ENCODE assay signal across 9 cellular contexts in the genomic region with DNA sequence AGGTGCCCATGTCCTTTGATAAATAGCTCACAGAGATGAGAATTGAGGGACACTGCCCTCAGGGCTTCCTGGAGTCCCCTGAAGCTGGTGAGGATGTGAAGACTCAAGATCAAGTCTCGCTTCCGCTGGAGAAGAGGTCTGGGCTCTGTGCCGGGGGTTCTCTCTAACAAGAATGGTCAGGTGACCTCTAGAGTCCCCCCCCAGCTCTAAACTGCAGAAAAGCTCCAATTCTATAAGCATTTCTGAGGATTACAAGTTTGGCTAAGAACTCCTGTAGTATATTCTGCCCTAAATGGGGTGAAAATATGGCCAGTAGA. TPM values are rescaled to one million over a fixed set of nuclear protein-coding genes. Genes with fewer than 3 reads are reported as not detected.
DNase-seq lines count a peak whose midpoint lies in the region; ATAC-seq, FAIRE-seq and TF ChIP-seq lines count a peak whose summit lies in the region.
"Had no signal": no experiment of that assay in that cellular context is flagged by ENCODE, and none has a peak within 500 bp of the region (broad histone marks: within the 10 kb centered on the region; RNA-seq: fewer than 3 reads in every experiment).

No MANE protein-coding gene starts in this region.

- H3K27me3 ChIP-seq in CD8-positive, alpha-beta memory T cell (ENCODE audit: insufficient read depth, low read length, poor library complexity, severe bottlenecking) = no peaks in the 10 kb centered on the region
- H3K27me3 ChIP-seq in Peyer's patch = no peaks in the 10 kb centered on the region
- no peaks in the 10 kb centered on the region for H3K27me3 ChIP-seq in endothelial cell of umbilical vein (ENCODE audit: control insufficient read depth in 2 of 2, insufficient read depth in 2 of 2, low read length in 2 of 2)
- H3K27me3 ChIP-seq in gastrocnemius medialis = no peaks in the 10 kb centered on the region

- no peak for TF ChIP-seq CTCF in Peyer's patch (IDR thresholded peaks at IDR 0.05)
- TF ChIP-seq CTCF in endothelial cell of umbilical vein (IDR thresholded peaks at IDR 0.05; ENCODE audit: extremely low read depth in 1 of 2, insufficient read depth in 1 of 2, low read depth in 1 of 2, low read length in 2 of 2) = no peak
- TF ChIP-seq CTCF in gastrocnemius medialis (IDR thresholded peaks at IDR 0.05 in 4 of 5, conservative IDR thresholded peaks at IDR 0.05 in 1 of 5) = no peak
- no peak for TF ChIP-seq CTCF in mucosa of descending colon (IDR thresholded peaks at IDR 0.05)

- H3K36me3 Mint-ChIP-seq in CD8-positive, alpha-beta memory T cell = peaks cover 0 to 31% (median 14%) of the 10 kb centered on the region in 3 donors

- TF ChIP-seq POLR2A in Peyer's patch (IDR thresholded peaks at IDR 0.05) = no peak
- TF ChIP-seq POLR2A in endothelial cell of umbilical vein (IDR thresholded peaks at IDR 0.05; ENCODE audit: low read depth, low read length) = no peak
- TF ChIP-seq POLR2A in gastrocnemius medialis (IDR thresholded peaks at IDR 0.05) = no peak

- dilution Hi-C loops in endothelial cell of umbilical vein (cut with MboI; ENCODE audit: extremely low pct_ligation_motif_present, low sequenced_read_pairs) = no loop called here

- H3K27me3 Mint-ChIP-seq in CD8-positive, alpha-beta memory T cell = no peaks in the 10 kb centered on the region

- peak overlapping the region; percentile 75 to 92 (median 87) for H3K4me3 Mint-ChIP-seq in CD8-positive, alpha-beta memory T cell

- H3K9me3 ChIP-seq in CD8-positive, alpha-beta memory T cell (ENCODE audit: low read length) = no peaks in the 10 kb centered on the region
- H3K9me3 ChIP-seq in Peyer's patch (no peaks in the 10 kb centered on the region), endothelial cell of umbilical vein (replicated peaks; ENCODE audit: control insufficient read depth, insufficient read depth, low read length) (no peaks in the 10 kb centered on the region), gastrocnemius medialis (no peaks in the 10 kb centered on the region), mucosa of descending colon (no peaks in the 10 kb centered on the region)

- peaks cover 83 to 98% (median 97%) of the 10 kb centered on the region in 3 donors for H3K4me1 Mint-ChIP-seq in CD8-positive, alpha-beta memory T cell

- POLR2A ChIA-PET in CD8-positive, alpha-beta memory T cell (lab: Charles Lee) = interaction anchor here (0.9 to 3.1 kb wide), 11 partner anchors 9 to 267 kb away, joined by 3 to 22 read pairs (median 4); a partner anchor contains a TSS
- POLR2A ChIA-PET in endothelial cell of umbilical vein (lab: Charles Lee) = no interaction called here

- peak overlapping the region; percentile 78 to 99 (median 96) for H3K27ac Mint-ChIP-seq in CD8-positive, alpha-beta memory T cell

- peak overlapping the region; percentile 49 for H3K9ac ChIP-seq in endothelial cell of umbilical vein (replicated peaks; ENCODE audit: extremely low read depth, insufficient read depth, low read length)

- CTCF ChIA-PET in CD8-positive, alpha-beta memory T cell (lab: Charles Lee) = interaction anchor here (0.8 to 5.1 kb wide), 11 partner anchors 12 to 281 kb away, joined by 3 to 55 read pairs (median 6); a partner anchor contains a TSS
- CTCF ChIA-PET in endothelial cell of umbilical vein (lab: Charles Lee) = interaction anchor here (1.5 to 2.6 kb wide), 2 partner anchors 82 to 171 kb away, joined by 5 to 7 read pairs; no protein-coding TSS in a partner anchor

- H4K20me1 ChIP-seq in endothelial cell of umbilical vein (replicated peaks; ENCODE audit: control insufficient read depth, extremely low read depth, insufficient read depth, low read length) = no peaks in the 10 kb centered on the region

- peak overlapping the region; percentile 47 for H3K27ac ChIP-seq in CD8-positive, alpha-beta memory T cell (ENCODE audit: low read depth, low read length)
- peak overlapping the region; percentile 72 to 86 (median 82) for H3K27ac ChIP-seq in Peyer's patch
- H3K27ac ChIP-seq in endothelial cell of umbilical vein (ENCODE audit: insufficient read depth, low read depth, low read length) = peak overlapping the region; percentile 79
- H3K27ac ChIP-seq in gastrocnemius medialis = peak overlapping the region; percentile 48 to 79 (median 67)

- intact Hi-C loops in endothelial cell of umbilical vein (cut with micrococcal nuclease) (loop anchor here (5.0 kb wide), 1 partner anchor 172 kb away; no protein-coding TSS in a partner anchor), gastrocnemius medialis (cut with DNase I; ENCODE audit: low total_unique reads) (no loop called here), mucosa of descending colon (cut with DNase I, micrococcal nuclease) (no loop called here)

- H3K4me1 ChIP-seq in CD8-positive, alpha-beta memory T cell (ENCODE audit: insufficient read depth, low read length) = peaks cover 81% of the 10 kb centered on the region
- peaks cover 6 to 71% (median 27%) of the 10 kb centered on the region in 4 donors for H3K4me1 ChIP-seq in Peyer's patch
- peaks cover 74% of the 10 kb centered on the region for H3K4me1 ChIP-seq in endothelial cell of umbilical vein (ENCODE audit: control insufficient read depth, extremely low read depth, insufficient read depth, low read length)
- H3K4me1 ChIP-seq in gastrocnemius medialis = peaks cover 21 to 48% of the 10 kb centered on the region in 2 donors
- peaks cover 50% of the 10 kb centered on the region for H3K4me1 ChIP-seq in mucosa of descending colon (ENCODE audit: low read depth)

- peak in 1 of 5 donors; percentile 34 for DNase-seq in CD8-positive, alpha-beta memory T cell
- peak in 2 of 3 donors; percentile 47 to 63 for DNase-seq in Peyer's patch
- no peak for DNase-seq in endothelial cell of umbilical vein (ENCODE audit: low read depth, low spot score)
- no peak for DNase-seq in gastrocnemius medialis
- DNase-seq in mucosa of descending colon = no peak
- no peak for DNase-seq in amygdala (lab: John Stamatoyannopoulos, UW)
- no peak for DNase-seq in iPS-NIHi11 (ENCODE audit: low spot score)
- no peak for DNase-seq in NCI-H2171 (lab: John Stamatoyannopoulos, UW)
- DNase-seq: SHP77 treated with DMSO at 0.1 percent for 48 hours had no signal

- no peak for FAIRE-seq in endothelial cell of umbilical vein (lab: Jason Lieb, UNC)

- in situ Hi-C loops in gastrocnemius medialis (cut with MboI; ENCODE audit: low sequenced_read_pairs in 4 of 4) = no loop called here

- no peak overlapping the region for H2AFZ ChIP-seq in endothelial cell of umbilical vein (ENCODE audit: low read depth, low read length)

- H3K36me3 ChIP-seq in CD8-positive, alpha-beta memory T cell (ENCODE audit: insufficient read depth, low read length) = no peaks in the 10 kb centered on the region
- no peaks in the 10 kb centered on the region for H3K36me3 ChIP-seq in Peyer's patch
- H3K36me3 ChIP-seq in endothelial cell of umbilical vein (ENCODE audit: control insufficient read depth in 2 of 2, extremely low read depth in 1 of 2, insufficient read depth in 2 of 2, low read length in 2 of 2) = no peaks in the 10 kb centered on the region
- H3K36me3 ChIP-seq in gastrocnemius medialis = no peaks in the 10 kb centered on the region
- H3K36me3 ChIP-seq in mucosa of descending colon (ENCODE audit: low read depth) = no peaks in the 10 kb centered on the region

- H3K9me3 Mint-ChIP-seq in CD8-positive, alpha-beta memory T cell = no peaks in the 10 kb centered on the region

- no TSS peak for BruUV-seq in endothelial cell of umbilical vein (replicated peaks; lab: Mats Ljungman, UMichigan)

- H3K9me1 ChIP-seq in endothelial cell of umbilical vein (replicated peaks; ENCODE audit: control insufficient read depth, extremely low read depth, insufficient read depth, low read length) = no peaks in the 10 kb centered on the region

- ATAC-seq in gastrocnemius medialis = peak in 1 of 2 donors; percentile 2
- ATAC-seq in mucosa of descending colon = no peak

- peak overlapping the region; percentile 68 for H3K4me3 ChIP-seq in CD8-positive, alpha-beta memory T cell (ENCODE audit: low read length)
- H3K4me3 ChIP-seq in Peyer's patch = peak overlapping the region in 3 of 4 donors; percentile 7 to 54 (median 39)
- no peak overlapping the region for H3K4me3 ChIP-seq in endothelial cell of umbilical vein (replicated peaks in 1 of 3; ENCODE audit: insufficient read depth in 1 of 3, low read depth in 1 of 3, low read length in 3 of 3)
- H3K4me3 ChIP-seq in gastrocnemius medialis = no peak overlapping the region
- H3K4me3 ChIP-seq in mucosa of descending colon = no peak overlapping the region

- peaks cover 83% of the 10 kb centered on the region for H3K79me2 ChIP-seq in endothelial cell of umbilical vein (ENCODE audit: control insufficient read depth, insufficient read depth, low read length)

- peak overlapping the region; percentile 84 for H3K4me2 ChIP-seq in endothelial cell of umbilical vein (ENCODE audit: insufficient read depth, low read length)

TF ChIP-seq in endothelial cell of umbilical vein, 7 proteins besides CTCF, POLR2A, EP300 and RAD21:
- TF ChIP-seq POLR2AphosphoS5 (IDR thresholded peaks at IDR 0.05; ENCODE audit: insufficient read depth, low read depth, low read length) = no peak
- no peak for TF ChIP-seq MYC (IDR thresholded peaks at IDR 0.05; ENCODE audit: low read depth, low read length)
- no peak for TF ChIP-seq EZH2 (IDR thresholded peaks at IDR 0.05; ENCODE audit: borderline replicate concordance, low read depth, low read length, severe bottlenecking)
- no peak for TF ChIP-seq GATA2 (IDR thresholded peaks at IDR 0.05; ENCODE audit: insufficient read depth, insufficient read length, low read depth, low read length)

RNA-seq across cellular contexts. Expression of a gene that starts 32.4 kb away (rescaled TPM):
- 10 to 100 TPM; 82.9 to 83.2 TPM for total RNA-seq in CD8-positive, alpha-beta memory T cell
- 68.6 TPM for polyA plus RNA-seq in CD8-positive, alpha-beta memory T cell
- 100 to 1,000 TPM in 3 of 4 donors, 10 to 100 TPM in 1; 29.7 to 178 (median 133) TPM for total RNA-seq in Peyer's patch
- total RNA-seq in endothelial cell of umbilical vein = 21.8 and 24.4 TPM in 2 replicates
- polyA plus RNA-seq in endothelial cell of umbilical vein = 11.1 and 14.7 TPM in 2 replicates
- polyA plus RNA-seq in endothelial cell of umbilical vein (2011; cell fraction: cytosol; rRNA removed) = 12.0 and 13.7 TPM in 2 replicates
- polyA plus RNA-seq in endothelial cell of umbilical vein (2011; cell fraction: nucleus; rRNA removed) = 45.1 and 51.0 TPM in 2 replicates
- 23.9 and 25.0 TPM in 2 replicates for polyA plus RNA-seq in endothelial cell of umbilical vein (2012)
- 23.8 and 28.8 TPM in 2 replicates for polyA minus RNA-seq in endothelial cell of umbilical vein
- 22.9 TPM for polyA minus RNA-seq in endothelial cell of umbilical vein (2011; cell fraction: cytosol; rRNA and poly(A)+ RNA removed)
- 29.2 and 30.8 TPM in 2 replicates for polyA minus RNA-seq in endothelial cell of umbilical vein (2011; cell fraction: nucleus; rRNA and poly(A)+ RNA removed)
- total RNA-seq in gastrocnemius medialis = 1 to 10 TPM; 4.9 to 9.1 (median 8.2) TPM
- 10 to 100 TPM; 52.9 to 60.8 (median 59.2) TPM for total RNA-seq in mucosa of descending colon

Comparison
In these comparisons a context has a peak if more than half of its experiments do, and no peak if none do; other contexts are left out.
1. DNase-seq: peak in Peyer's patch (2 of 3); none in endothelial cell of umbilical vein (single experiment), gastrocnemius medialis (0 of 2), mucosa of descending colon (0 of 3), amygdala (0 of 56), iPS-NIHi11 (single experiment) and NCI-H2171 (single experiment).
2. H3K4me3 ChIP-seq: peak in CD8-positive, alpha-beta memory T cell (single experiment) and Peyer's patch (3 of 4); none in endothelial cell of umbilical vein (0 of 3), gastrocnemius medialis (0 of 4) and mucosa of descending colon (single experiment).
3. Peak in every context shown above with its lines, with median percentiles within 50 percentile points of each other: H3K27ac ChIP-seq.